In the genomic region with DNA sequence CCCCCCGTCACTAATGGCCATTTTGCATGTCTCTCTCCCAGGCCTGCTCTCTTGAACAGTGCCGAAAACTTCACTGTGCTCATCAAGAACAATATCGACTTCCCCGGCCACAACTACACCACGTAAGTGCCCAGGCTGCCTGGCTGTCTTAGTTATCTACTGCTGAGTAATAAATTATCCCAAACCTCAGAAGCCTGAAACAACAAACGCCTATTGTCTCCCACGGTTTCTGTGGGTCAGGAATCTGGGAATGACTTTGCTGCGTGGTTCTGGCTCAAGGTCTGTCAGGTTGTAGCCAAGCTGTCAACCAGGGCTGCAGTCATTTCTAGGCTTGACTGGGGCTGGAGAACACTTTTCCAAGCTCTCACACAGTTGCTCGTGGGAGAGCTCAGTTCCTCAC, we compare ENCODE assay signal across 28 cellular contexts. TPM values are rescaled to one million over a fixed set of nuclear protein-coding genes. Genes with fewer than 3 reads are reported as not detected.
DNase-seq lines count a peak whose midpoint lies in the region; FAIRE-seq and TF ChIP-seq lines count a peak whose summit lies in the region.
"Had no signal": no experiment of that assay in that cellular context is flagged by ENCODE, and none has a peak within 500 bp of the region (broad histone marks: within the 10 kb centered on the region; RNA-seq: fewer than 3 reads in every experiment).

No MANE protein-coding gene starts in this region.

- H3K4me3 ChIP-seq in astrocyte (ENCODE audit: insufficient read depth, low read depth, low read length) (no peak overlapping the region), testis (no peak overlapping the region)
- H3K4me3 ChIP-seq: adrenal gland, heart left ventricle, suprapubic skin had no signal

- H3K36me3 ChIP-seq in astrocyte (ENCODE audit: insufficient read depth, low read length) (no peaks in the 10 kb centered on the region), testis (ENCODE audit: low read depth, missing control alignments) (no peaks in the 10 kb centered on the region)

- H3K9me3 Mint-ChIP-seq in astrocyte (ENCODE audit: unreplicated experiment), result peaks cover 3% of the 10 kb centered on the region
- H3K9me3 Mint-ChIP-seq: central memory CD8-positive, alpha-beta T cell; H9; naive thymus-derived CD4-positive, alpha-beta T cell; stimulated activated effector memory CD8-positive, alpha-beta T cell treated with anti-CD3 and anti-CD28 coated beads, Interleukin-12 subunit alpha, Interleukin-12 subunit beta, amount 100 ng/mL, for 72 hours had no signal

- H3K9me3 ChIP-seq in astrocyte (ENCODE audit: insufficient read depth, low read depth, low read length) (no peaks in the 10 kb centered on the region), testis (no peaks in the 10 kb centered on the region)
- H3K9me3 ChIP-seq: adrenal gland, heart left ventricle, suprapubic skin had no signal

- no peaks in the 10 kb centered on the region for H3K79me2 ChIP-seq in astrocyte (ENCODE audit: insufficient read depth, low read length)

- H3K4me1 ChIP-seq in astrocyte (ENCODE audit: insufficient read depth, low read length) (peaks cover 10% of the 10 kb centered on the region), testis (no peaks in the 10 kb centered on the region)
- H3K4me1 ChIP-seq: adrenal gland, heart left ventricle, suprapubic skin had no signal

- H3K36me3 Mint-ChIP-seq in astrocyte (ENCODE audit: low read depth, unreplicated experiment), result no peaks in the 10 kb centered on the region

- H3K27ac Mint-ChIP-seq in astrocyte (ENCODE audit: unreplicated experiment), result no peak overlapping the region
- H3K27ac Mint-ChIP-seq: activated CD8-positive, alpha-beta T cell treated with anti-CD3 and anti-CD28 coated beads, Interleukin-2, amount 10 ng/mL, durations not matched to agents 7 days and 5 days; H9; naive thymus-derived CD4-positive, alpha-beta T cell; stimulated activated effector memory CD8-positive, alpha-beta T cell treated with anti-CD3 and anti-CD28 coated beads, Interleukin-12 subunit alpha, Interleukin-12 subunit beta, amount 100 ng/mL, for 72 hours had no signal

- peaks cover 14% of the 10 kb centered on the region for H3K27me3 Mint-ChIP-seq in astrocyte (ENCODE audit: low read depth, unreplicated experiment)
- H3K27me3 Mint-ChIP-seq: central memory CD8-positive, alpha-beta T cell; naive thymus-derived CD4-positive, alpha-beta T cell had no signal

- no peak for FAIRE-seq in astrocyte (lab: Jason Lieb, UNC)
- FAIRE-seq: D721Med, GM12892, small intestine had no signal

- no peak overlapping the region for H3K4me3 Mint-ChIP-seq in astrocyte (ENCODE audit: unreplicated experiment)
- H3K4me3 Mint-ChIP-seq: activated CD8-positive, alpha-beta T cell treated with anti-CD3 and anti-CD28 coated beads, Interleukin-2, amount 10 ng/mL, durations not matched to agents 7 days and 5 days; CD14-positive monocyte; central memory CD8-positive, alpha-beta T cell; H9; naive thymus-derived CD4-positive, alpha-beta T cell; stimulated activated effector memory CD8-positive, alpha-beta T cell treated with anti-CD3 and anti-CD28 coated beads, Interleukin-12 subunit alpha, Interleukin-12 subunit beta, amount 100 ng/mL, for 72 hours had no signal

- WGBS in testis, 2 donors, result 71 to 77% methylated on average over 7 to 9 of the region's 9 CpGs

- no peaks in the 10 kb centered on the region for H4K20me1 ChIP-seq in astrocyte (ENCODE audit: insufficient read depth, low read length)

- TF ChIP-seq POLR2A in testis (IDR thresholded peaks at IDR 0.05), result no peak

- peak overlapping the region; percentile 20 for H3K9ac ChIP-seq in astrocyte (ENCODE audit: low read length)

- TF ChIP-seq CTCF in astrocyte (IDR thresholded peaks at IDR 0.05; ENCODE audit: insufficient read depth, low read depth, low read length) (no peak), testis (IDR thresholded peaks at IDR 0.05) (no peak)

- peak overlapping the region; percentile 53 for H3K4me2 ChIP-seq in astrocyte (ENCODE audit: low read length)

- H3K27ac ChIP-seq in astrocyte (ENCODE audit: low read depth, low read length), result no peak overlapping the region
- no peak overlapping the region for H3K27ac ChIP-seq in testis
- H3K27ac ChIP-seq: adrenal gland, heart left ventricle, suprapubic skin had no signal

- DNase-seq in LHCN-M2 (ENCODE audit: low read depth), result peak; percentile 69
- peak; percentile 92 for DNase-seq in astrocyte (ENCODE audit: low read depth)
- peak; percentile 47 for DNase-seq in glomerular visceral epithelial cell (ENCODE audit: extremely low spot score)
- DNase-seq in testis, result peak; percentile 41
- no peak for DNase-seq in SKM-1 treated with dmso at 0.1 percent for 144 hours (lab: John Stamatoyannopoulos, UW; ENCODE audit: unreplicated experiment)
- DNase-seq in NCI-H82 treated with DMSO at 0.1 percent for 48 hours (lab: John Stamatoyannopoulos, UW; ENCODE audit: unreplicated experiment), result no peak
- DNase-seq in RKO (ENCODE audit: low spot score), result no peak
- DNase-seq: activated CD8-positive, alpha-beta T cell treated with anti-CD3 and anti-CD28 coated beads, Interleukin-2, amount 10 ng/mL, durations not matched to agents 7 days and 5 days; activated gamma-delta T cell treated with Interleukin-2 at 50 U/mL for 16 hours; activated T-cell treated with anti-CD3 and anti-CD28 coated beads, Interleukin-2, amount 50 U/mL, for 1 hour; adrenal gland; EL; H9; heart left ventricle; left colon; naive thymus-derived CD4-positive, alpha-beta T cell; NCI-H1048; NCI-H187; NCI-H526 treated with DMSO at 0.1 percent for 48 hours; nucleus accumbens; small intestine; stimulated activated CD4-positive, alpha-beta T cell treated with anti-CD3 and anti-CD28 coated beads, Interleukin-1b, Interleukin-23, amount 100 ng/mL, for 48 hours had no signal

- intact Hi-C loops in testis (cut with DNase I; ENCODE audit: low total_unique reads), result no loop called here

- no peak overlapping the region for H2AFZ ChIP-seq in astrocyte (ENCODE audit: low read depth, low read length)

- peaks cover 38% of the 10 kb centered on the region for H3K27me3 ChIP-seq in astrocyte (ENCODE audit: insufficient read depth, low read length)
- no peaks in the 10 kb centered on the region for H3K27me3 ChIP-seq in testis
- H3K27me3 ChIP-seq: adrenal gland, heart left ventricle, suprapubic skin had no signal

- peaks cover 5% of the 10 kb centered on the region for H3K4me1 Mint-ChIP-seq in astrocyte (ENCODE audit: low read depth, unreplicated experiment)
- H3K4me1 Mint-ChIP-seq: central memory CD8-positive, alpha-beta T cell; stimulated activated effector memory CD8-positive, alpha-beta T cell treated with anti-CD3 and anti-CD28 coated beads, Interleukin-12 subunit alpha, Interleukin-12 subunit beta, amount 100 ng/mL, for 72 hours had no signal

RNA-seq across cellular contexts. Expression of gene P2RX7, which starts 32.6 kb away (rescaled TPM):
- total RNA-seq in LHCN-M2 (2014; rRNA removed), result 0.11 and 0.32 TPM in 2 replicates
- polyA plus RNA-seq in LHCN-M2 (2012), result 0.07 TPM
- 0.07 TPM in 1 of 2 replicates, not detected in the other for total RNA-seq in astrocyte
- 10 to 100 TPM in 1 of 2 donors, 1 to 10 TPM in 1; 5.6 to 12.8 TPM for total RNA-seq in testis
- polyA plus RNA-seq in testis (ENCODE audit: insufficient read depth, low read depth, low replicate concordance), result 3.0 TPM

RNA-seq across cellular contexts. Expression of gene P2RX4, which starts 44.6 kb away (rescaled TPM):
- total RNA-seq in LHCN-M2 (2014; rRNA removed), result 14.0 and 14.6 TPM in 2 replicates
- polyA plus RNA-seq in LHCN-M2 (2012), result 9.5 TPM
- total RNA-seq in astrocyte, result 13.9 and 14.3 TPM in 2 replicates
- total RNA-seq in testis, result 10 to 100 TPM; 36.0 to 50.0 TPM
- 20.2 TPM for polyA plus RNA-seq in testis (ENCODE audit: insufficient read depth, low read depth, low replicate concordance)

Comparison
In these comparisons a context has a peak if more than half of its experiments do, and no peak if none do; other contexts are left out.
1. DNase-seq: peak in LHCN-M2 (single experiment), astrocyte (single experiment), glomerular visceral epithelial cell (single experiment) and testis (single experiment); none in SKM-1 treated with dmso at 0.1 percent for 144 hours (single experiment), NCI-H82 treated with DMSO at 0.1 percent for 48 hours (single experiment) and RKO (single experiment).